Comparison of ENCODE assay signal across 1 cellular context in genomic region chr7:100428967-100429636, GRCh38.
TF ChIP-seq lines count a peak whose summit lies in the region.

No MANE protein-coding gene starts in this region.

TF ChIP-seq in HepG2, 621 proteins besides CTCF, POLR2A, EP300 and RAD21 (continued from another document and continues in another):
- no peak for TF ChIP-seq NFAT5 (CRISPR knock-in tag; IDR thresholded peaks at IDR 0.05)
- TF ChIP-seq ZNF17 (CRISPR knock-in tag; IDR thresholded peaks at IDR 0.05) = no peak
- TF ChIP-seq MAFK (conservative IDR thresholded peaks at IDR 0.05 in 1 of 2, IDR thresholded peaks at IDR 0.05 in 1 of 2; ENCODE audit: low read length in 2 of 2) = peak; percentile 0 to 42; a peak in 2 of 4 replicates
- no peak for TF ChIP-seq MLXIP (CRISPR knock-in tag; IDR thresholded peaks at IDR 0.05; ENCODE audit: borderline replicate concordance)
- TF ChIP-seq ZNF446 (CRISPR knock-in tag; IDR thresholded peaks at IDR 0.05) = peak; percentile 55; the same call in 1 of the 2 replicates
- TF ChIP-seq ZNF121 (CRISPR knock-in tag; IDR thresholded peaks at IDR 0.05) = 0 out of 2 replicates have a peak, but pooled peaks have one; percentile 24
- TF ChIP-seq CHD2 (IDR thresholded peaks at IDR 0.05; ENCODE audit: low read depth, low read length) = no peak
- peak; percentile 27; the same call in 1 of the 2 replicates for TF ChIP-seq E2F1 (CRISPR knock-in tag; IDR thresholded peaks at IDR 0.05)
- TF ChIP-seq ATF5 (CRISPR knock-in tag; IDR thresholded peaks at IDR 0.05; ENCODE audit: low read depth) = no peak
- TF ChIP-seq ZBTB26 (CRISPR knock-in tag; IDR thresholded peaks at IDR 0.05; ENCODE audit: borderline replicate concordance) = no peak
- 0 out of 2 replicates have a peak, but pooled peaks have one; percentile 6 for TF ChIP-seq ZBED4 (CRISPR knock-in tag; IDR thresholded peaks at IDR 0.05; ENCODE audit: borderline replicate concordance)
- TF ChIP-seq ZNF207 (IDR thresholded peaks at IDR 0.05; ENCODE audit: borderline replicate concordance) = no peak
- TF ChIP-seq DMTF1 (CRISPR knock-in tag; IDR thresholded peaks at IDR 0.05) = no peak
- no peak for TF ChIP-seq GLI4 (CRISPR knock-in tag; IDR thresholded peaks at IDR 0.05; ENCODE audit: borderline replicate concordance)
- TF ChIP-seq HOXA7 (CRISPR knock-in tag; IDR thresholded peaks at IDR 0.05) = no peak
- no peak for TF ChIP-seq ZNF101 (CRISPR knock-in tag; IDR thresholded peaks at IDR 0.05; ENCODE audit: borderline replicate concordance, low read depth)
- no peak for TF ChIP-seq ZNF512B (CRISPR knock-in tag; IDR thresholded peaks at IDR 0.05; ENCODE audit: borderline replicate concordance)
- no peak for TF ChIP-seq SATB2 (CRISPR knock-in tag; IDR thresholded peaks at IDR 0.05)
- no peak for TF ChIP-seq ZNF598 (CRISPR knock-in tag; IDR thresholded peaks at IDR 0.05; ENCODE audit: borderline replicate concordance)
- TF ChIP-seq PLSCR1 (CRISPR knock-in tag; IDR thresholded peaks at IDR 0.05; ENCODE audit: borderline replicate concordance) = no peak; the same call in 1 of the 2 replicates
- TF ChIP-seq ZNF781 (CRISPR knock-in tag; IDR thresholded peaks at IDR 0.05; ENCODE audit: borderline replicate concordance, not compliant biosample characterization) = no peak
- TF ChIP-seq SYNCRIP (IDR thresholded peaks at IDR 0.05; ENCODE audit: insufficient read depth, low read depth, low read length) = no peak
- no peak for TF ChIP-seq MTF1 (CRISPR knock-in tag; IDR thresholded peaks at IDR 0.05)
- no peak for TF ChIP-seq PRMT3 (CRISPR knock-in tag; IDR thresholded peaks at IDR 0.05; ENCODE audit: borderline replicate concordance, low read depth)
- no peak for TF ChIP-seq RNF2 (conservative IDR thresholded peaks at IDR 0.05; ENCODE audit: low read depth)
- TF ChIP-seq NCOA2 (CRISPR knock-in tag; IDR thresholded peaks at IDR 0.05) = no peak
- TF ChIP-seq ZNF709 (CRISPR knock-in tag; IDR thresholded peaks at IDR 0.05) = no peak
- TF ChIP-seq TERF1 (CRISPR knock-in tag; IDR thresholded peaks at IDR 0.05) = no peak
- no peak for TF ChIP-seq PREB (CRISPR knock-in tag; IDR thresholded peaks at IDR 0.05)
